10 cellular contexts compared by ENCODE assay signal in genomic region chr7:38858281-38858884, GRCh38. TPM values are rescaled to one million over a fixed set of nuclear protein-coding genes. Genes with fewer than 3 reads are reported as not detected.
DNase-seq lines count a peak whose midpoint lies in the region; ATAC-seq and TF ChIP-seq lines count a peak whose summit lies in the region.
"Had no signal": no experiment of that assay in that cellular context is flagged by ENCODE, and none has a peak within 500 bp of the region (broad histone marks: within the 10 kb centered on the region; RNA-seq: fewer than 3 reads in every experiment).

No MANE protein-coding gene starts in this region.

- CTCF ChIA-PET in HEK293T (lab: Yijun Ruan, JAX): no interaction called here

- ATAC-seq in HG03280 (IDR thresholded peaks at IDR 0.05; ENCODE audit: unreplicated experiment): no peak
- ATAC-seq: left lobe of liver had no signal

- H3K4me3 ChIP-seq in retinal pigment epithelial cell (ENCODE audit: low read length) (no peak overlapping the region), neural progenitor cell (no peak overlapping the region)

- H3K36me3 ChIP-seq in neural progenitor cell: no peaks in the 10 kb centered on the region

- H3K4me2 ChIP-seq in neural progenitor cell: no peak overlapping the region

- no peaks in the 10 kb centered on the region for H3K79me2 ChIP-seq in neural progenitor cell (ENCODE audit: low read depth)

- no peaks in the 10 kb centered on the region for H3K27me3 ChIP-seq in neural progenitor cell

- H3K9ac ChIP-seq in neural progenitor cell: no peak overlapping the region

- no peaks in the 10 kb centered on the region for H3K27me3 Mint-ChIP-seq in activated naive CD8-positive, alpha-beta T cell treated with anti-CD3 and anti-CD28 coated beads for 36 hours
- H3K27me3 Mint-ChIP-seq in neural progenitor cell (ENCODE audit: insufficient read depth, low read depth): no peaks in the 10 kb centered on the region

- H3F3A ChIP-seq in neural progenitor cell (ENCODE audit: low read depth): no peaks in the 10 kb centered on the region

- no peaks in the 10 kb centered on the region for H4K20me1 ChIP-seq in neural progenitor cell (ENCODE audit: low read depth)

- H3K4me1 Mint-ChIP-seq in activated naive CD8-positive, alpha-beta T cell treated with anti-CD3 and anti-CD28 coated beads for 36 hours: peaks cover 8% of the 10 kb centered on the region
- no peaks in the 10 kb centered on the region for H3K4me1 Mint-ChIP-seq in neural progenitor cell

- H3K4me1 ChIP-seq in neural progenitor cell: no peaks in the 10 kb centered on the region

- no peak overlapping the region for H3K4me3 Mint-ChIP-seq in activated naive CD8-positive, alpha-beta T cell treated with anti-CD3 and anti-CD28 coated beads for 36 hours
- H3K4me3 Mint-ChIP-seq in neural progenitor cell: no peak overlapping the region

- H2AFZ ChIP-seq in neural progenitor cell (replicated peaks): no peak overlapping the region

- H3K36me3 Mint-ChIP-seq in activated naive CD8-positive, alpha-beta T cell treated with anti-CD3 and anti-CD28 coated beads for 36 hours: peaks cover 21% of the 10 kb centered on the region
- H3K36me3 Mint-ChIP-seq in neural progenitor cell: peaks cover 1% of the 10 kb centered on the region

- no peak overlapping the region for H3K27ac Mint-ChIP-seq in activated naive CD8-positive, alpha-beta T cell treated with anti-CD3 and anti-CD28 coated beads for 36 hours
- H3K27ac Mint-ChIP-seq in neural progenitor cell: no peak overlapping the region

- H3K27ac ChIP-seq in neural progenitor cell: no peak overlapping the region

- POLR2A ChIA-PET in HEK293T (lab: Yijun Ruan, JAX): no interaction called here

- no peaks in the 10 kb centered on the region for H3K9me3 ChIP-seq in neural progenitor cell (ENCODE audit: low read depth)

- TF ChIP-seq CTCF in retinal pigment epithelial cell (conservative IDR thresholded peaks at IDR 0.05; ENCODE audit: low read depth, low read length): no peak
- TF ChIP-seq CTCF in neural progenitor cell (IDR thresholded peaks at IDR 0.05): no peak

- peaks cover 2% of the 10 kb centered on the region for H3K9me3 Mint-ChIP-seq in activated naive CD8-positive, alpha-beta T cell treated with anti-CD3 and anti-CD28 coated beads for 36 hours
- no peaks in the 10 kb centered on the region for H3K9me3 Mint-ChIP-seq in neural progenitor cell

- DNase-seq in HEK293T (ENCODE audit: extremely low spot score): no peak
- DNase-seq in NCI-H748 treated with DMSO at 0.1 percent for 48 hours (lab: John Stamatoyannopoulos, UW): peak; percentile 55
- DNase-seq in fibroblast of gingiva (ENCODE audit: low read depth): peak; percentile 41
- DNase-seq in retinal pigment epithelial cell (ENCODE audit: low read depth): peak; percentile 64
- DNase-seq in activated naive CD8-positive, alpha-beta T cell treated with anti-CD3 and anti-CD28 coated beads for 36 hours: no peak
- DNase-seq in neural progenitor cell (ENCODE audit: low spot score): no peak
- DNase-seq in nucleus accumbens (lab: John Stamatoyannopoulos, UW): no peak
- DNase-seq: NCI-H1694 had no signal

TF ChIP-seq in HEK293T, 16 proteins besides CTCF, POLR2A, EP300 and RAD21:
- no peak for TF ChIP-seq FOXA1 (IDR thresholded peaks at IDR 0.05)
- peak; percentile 28; the same call in 1 of the 2 replicates for TF ChIP-seq PKNOX1 (IDR thresholded peaks at IDR 0.05)

RNA-seq across cellular contexts. Expression of gene VPS41, which starts 50.6 kb away (rescaled TPM):
- 10 to 100 TPM; 50.2 to 52.5 TPM for total RNA-seq in activated naive CD8-positive, alpha-beta T cell treated with anti-CD3 and anti-CD28 coated beads for 36 hours
- 49.0 and 92.3 TPM in 2 replicates for total RNA-seq in neural progenitor cell (ENCODE audit: low replicate concordance)

Comparison
In these comparisons a context has a peak if more than half of its experiments do, and no peak if none do; other contexts are left out.
1. DNase-seq: peak in NCI-H748 treated with DMSO at 0.1 percent for 48 hours (single experiment), fibroblast of gingiva (single experiment) and retinal pigment epithelial cell (single experiment); none in HEK293T (single experiment), activated naive CD8-positive, alpha-beta T cell treated with anti-CD3 and anti-CD28 coated beads for 36 hours (single experiment), neural progenitor cell (single experiment) and nucleus accumbens (0 of 56).